8 cellular contexts compared by ENCODE assay signal in the genomic region with DNA sequence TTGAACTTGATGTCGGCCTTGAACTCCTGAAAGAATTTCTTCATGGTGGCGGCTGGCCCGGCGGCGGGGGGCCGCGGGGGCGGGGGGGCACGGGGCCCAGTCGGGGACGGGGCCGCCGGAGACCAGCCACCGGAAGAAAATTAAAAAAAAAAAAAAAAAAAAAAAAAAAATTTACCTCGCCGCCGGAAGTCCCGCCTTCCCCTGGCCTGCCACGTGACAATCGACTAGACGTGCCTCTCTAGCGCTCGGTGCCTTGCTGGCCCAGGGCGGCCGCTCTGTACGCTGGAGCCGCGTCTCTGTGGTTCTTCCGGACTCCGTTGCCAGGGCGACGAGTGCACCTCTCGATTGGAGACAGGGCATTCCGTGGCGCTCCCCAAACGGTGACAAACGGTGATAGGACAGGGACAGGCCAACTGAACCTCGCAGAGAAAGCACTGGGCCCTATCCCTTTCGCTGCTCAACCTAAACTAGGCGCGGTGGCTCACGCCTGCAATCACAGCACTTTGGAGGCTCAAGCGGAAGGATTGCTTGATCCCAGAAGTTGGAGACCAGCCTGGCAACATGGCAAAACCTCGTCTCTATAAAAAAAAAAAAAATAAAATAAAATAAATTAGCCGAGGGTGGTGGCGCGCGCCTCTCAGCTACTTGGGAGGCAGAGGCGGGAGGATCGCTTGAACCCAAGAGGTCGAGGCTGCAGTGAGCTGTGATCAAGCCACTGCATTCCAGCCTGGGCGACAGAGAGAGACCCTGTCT. TPM values are rescaled to one million over a fixed set of nuclear protein-coding genes. Genes with fewer than 3 reads are reported as not detected.
DNase-seq lines count a peak whose midpoint lies in the region; ATAC-seq and TF ChIP-seq lines count a peak whose summit lies in the region.

A gene with protein sequence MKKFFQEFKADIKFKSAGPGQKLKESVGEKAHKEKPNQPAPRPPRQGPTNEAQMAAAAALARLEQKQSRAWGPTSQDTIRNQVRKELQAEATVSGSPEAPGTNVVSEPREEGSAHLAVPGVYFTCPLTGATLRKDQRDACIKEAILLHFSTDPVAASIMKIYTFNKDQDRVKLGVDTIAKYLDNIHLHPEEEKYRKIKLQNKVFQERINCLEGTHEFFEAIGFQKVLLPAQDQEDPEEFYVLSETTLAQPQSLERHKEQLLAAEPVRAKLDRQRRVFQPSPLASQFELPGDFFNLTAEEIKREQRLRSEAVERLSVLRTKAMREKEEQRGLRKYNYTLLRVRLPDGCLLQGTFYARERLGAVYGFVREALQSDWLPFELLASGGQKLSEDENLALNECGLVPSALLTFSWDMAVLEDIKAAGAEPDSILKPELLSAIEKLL (minus strand): TSS at position 141 of the 753 bp plus-strand sequence. CDS start 97 bp downstream, at position 44.

- 6 to 9% (median 7%) methylated on average over 52 of the region's 52 CpGs for WGBS in ovary, 3 donors
- 10 to 11% methylated on average over 51 to 52 of the region's 52 CpGs for WGBS in thyroid gland, 2 donors

- H3K9me2 ChIP-seq in SU-DHL-6 (replicated peaks; ENCODE audit: insufficient read depth, low read length), result no peaks in the 10 kb centered on the region

- H3K4me1 ChIP-seq in ovary (ENCODE audit: insufficient read depth), result peaks cover 17% of the 10 kb centered on the region
- H3K4me1 ChIP-seq in thyroid gland, result peaks cover 27 to 32% of the 10 kb centered on the region in 2 donors

- ATAC-seq in HG02678 (IDR thresholded peaks at IDR 0.05; ENCODE audit: unreplicated experiment) (peak; percentile 95), Right ventricle myocardium inferior (peak; percentile 93)
- peak; percentile 91 for ATAC-seq in activated naive CD8-positive, alpha-beta T cell treated with anti-CD3 and anti-CD28 coated beads, Interleukin-2, amount 10 ng/mL, durations not matched to agents 7 days and 5 days (ENCODE audit: low read depth)

- H3K36me3 ChIP-seq in SU-DHL-6 (ENCODE audit: low read length) (no peaks in the 10 kb centered on the region), ovary (no peaks in the 10 kb centered on the region), thyroid gland (peaks cover 6 to 10% of the 10 kb centered on the region in 2 donors)

- peaks cover 15% of the 10 kb centered on the region for H3K4me1 Mint-ChIP-seq in activated naive CD8-positive, alpha-beta T cell treated with anti-CD3 and anti-CD28 coated beads, Interleukin-2, amount 10 ng/mL, durations not matched to agents 7 days and 5 days

- H3K4me2 ChIP-seq in SU-DHL-6 (ENCODE audit: low read depth, low read length, poor library complexity, severe bottlenecking), result peak within 1 kb of the TSS; percentile 96

- H3K4me3 Mint-ChIP-seq in activated naive CD8-positive, alpha-beta T cell treated with anti-CD3 and anti-CD28 coated beads, Interleukin-2, amount 10 ng/mL, durations not matched to agents 7 days and 5 days, result peak within 1 kb of the TSS; percentile 93

- no peak for TF ChIP-seq EP300 in ovary (IDR thresholded peaks at IDR 0.05)

- H3K27me3 Mint-ChIP-seq in activated naive CD8-positive, alpha-beta T cell treated with anti-CD3 and anti-CD28 coated beads, Interleukin-2, amount 10 ng/mL, durations not matched to agents 7 days and 5 days, result no peaks in the 10 kb centered on the region

- TF ChIP-seq CTCF in SU-DHL-6 (IDR thresholded peaks at IDR 0.05; ENCODE audit: insufficient read depth, low read length, poor library complexity, severe bottlenecking), result no peak
- TF ChIP-seq CTCF in ovary (IDR thresholded peaks at IDR 0.05), result peak in 1 of 3 donors; percentile 38
- TF ChIP-seq CTCF in thyroid gland (IDR thresholded peaks at IDR 0.05), result peak in 2 of 6 experiments; percentile 21 to 26

- DNase-seq in NCI-H128 (lab: John Stamatoyannopoulos, UW; ENCODE audit: unreplicated experiment), result peak; percentile 97
- DNase-seq in activated naive CD8-positive, alpha-beta T cell treated with anti-CD3 and anti-CD28 coated beads, Interleukin-2, amount 10 ng/mL, durations not matched to agents 7 days and 5 days, result peak; percentile 96
- DNase-seq in Right ventricle myocardium inferior (ENCODE audit: missing footprints), result peak; percentile 100
- DNase-seq in ovary, result peak; percentile 97 to 99 (median 98)
- peak; percentile 99 for DNase-seq in thyroid gland

- no peaks in the 10 kb centered on the region for H3K9me3 Mint-ChIP-seq in activated naive CD8-positive, alpha-beta T cell treated with anti-CD3 and anti-CD28 coated beads, Interleukin-2, amount 10 ng/mL, durations not matched to agents 7 days and 5 days

- H3K9me3 ChIP-seq in SU-DHL-6 (ENCODE audit: insufficient read depth, low read length) (no peaks in the 10 kb centered on the region), ovary (no peaks in the 10 kb centered on the region), thyroid gland (no peaks in the 10 kb centered on the region)

- H3K36me3 Mint-ChIP-seq in activated naive CD8-positive, alpha-beta T cell treated with anti-CD3 and anti-CD28 coated beads, Interleukin-2, amount 10 ng/mL, durations not matched to agents 7 days and 5 days, result peaks cover 1% of the 10 kb centered on the region

- H3K27me3 ChIP-seq in SU-DHL-6 (ENCODE audit: low read length) (no peaks in the 10 kb centered on the region), ovary (no peaks in the 10 kb centered on the region), thyroid gland (no peaks in the 10 kb centered on the region)

- H3K4me3 ChIP-seq in GM08714 (ENCODE audit: low read length) (peak within 1 kb of the TSS; percentile 71), SU-DHL-6 (ENCODE audit: insufficient read depth, low read length, poor library complexity, severe bottlenecking) (peak within 1 kb of the TSS; percentile 88), ovary (peak within 1 kb of the TSS; percentile 92), thyroid gland (replicated peaks in 1 of 3) (peak within 1 kb of the TSS; percentile 50 to 60 (median 54))

- H2AFZ ChIP-seq in SU-DHL-6 (ENCODE audit: low read depth, low read length, severe bottlenecking), result peak within 1 kb of the TSS; percentile 94

- no peak within 1 kb of the TSS for H3K27ac ChIP-seq in SU-DHL-6 (ENCODE audit: low read depth, low read length)
- H3K27ac ChIP-seq in ovary, result peak within 1 kb of the TSS; percentile 81 to 88
- H3K27ac ChIP-seq in thyroid gland, result peak within 1 kb of the TSS; percentile 81 to 98 (median 87)

- no peaks in the 10 kb centered on the region for H4K20me1 ChIP-seq in SU-DHL-6 (ENCODE audit: low read depth, low read length)

- intact Hi-C loops in Right ventricle myocardium inferior (cut with DNase I) (no loop called here), ovary (cut with DNase I) (no loop called here), thyroid gland (cut with DNase I) (loop anchor here (2.0 kb wide), 1 partner anchor 15 kb away; a partner anchor contains a TSS)

- TF ChIP-seq POLR2A in ovary (IDR thresholded peaks at IDR 0.05), result no peak
- peak in 1 of 2 donors; percentile 48 for TF ChIP-seq POLR2A in thyroid gland (IDR thresholded peaks at IDR 0.05)

- POLR2A ChIA-PET in activated naive CD8-positive, alpha-beta T cell treated with anti-CD3 and anti-CD28 coated beads, Interleukin-2, amount 10 ng/mL, durations not matched to agents 7 days and 5 days (lab: Charles Lee), result interaction anchor here (0.6 to 3.4 kb wide), 4 partner anchors 13 to 211 kb away, joined by 3 to 33 read pairs (median 4); a partner anchor contains a TSS

- 0 out of 2 replicates have a peak, but pooled peaks cover 7% of the 10 kb centered on the region for H3K79me2 ChIP-seq in SU-DHL-6 (ENCODE audit: insufficient read depth, low read length)

- peak within 1 kb of the TSS; percentile 93 for H3K27ac Mint-ChIP-seq in activated naive CD8-positive, alpha-beta T cell treated with anti-CD3 and anti-CD28 coated beads, Interleukin-2, amount 10 ng/mL, durations not matched to agents 7 days and 5 days

- H3F3A ChIP-seq in SU-DHL-6 (ENCODE audit: insufficient read depth), result no peaks in the 10 kb centered on the region

- H3K9ac ChIP-seq in SU-DHL-6 (ENCODE audit: low read length), result peak within 1 kb of the TSS; percentile 53

RNA-seq across cellular contexts. Expression of the gene that starts here (rescaled TPM):
- 10 to 100 TPM; 50.0 to 56.7 TPM for total RNA-seq in activated naive CD8-positive, alpha-beta T cell treated with anti-CD3 and anti-CD28 coated beads, Interleukin-2, amount 10 ng/mL, durations not matched to agents 7 days and 5 days
- total RNA-seq in Right ventricle myocardium inferior (119 TPM), ovary (100 to 1,000 TPM in 6 of 7 donors, 10 to 100 TPM in 1; 66.9 to 170 (median 133) TPM), thyroid gland (100 to 1,000 TPM in 2 of 4 donors, 10 to 100 TPM in 2; 90.1 to 187 (median 106) TPM)
- 100 to 1,000 TPM in 1 of 2 donors, 10 to 100 TPM in 1; 19.3 to 140 TPM for polyA plus RNA-seq in ovary
